8 cellular contexts compared by ENCODE assay signal in genomic region chr6:28124350-28124970, GRCh38. TPM values are rescaled to one million over a fixed set of nuclear protein-coding genes. Genes with fewer than 3 reads are reported as not detected.
DNase-seq lines count a peak whose midpoint lies in the region; ATAC-seq, FAIRE-seq and TF ChIP-seq lines count a peak whose summit lies in the region.

TSS of gene ZSCAN16 (plus strand) at chr6:28124609. CDS start at chr6:28125444, 835 bp downstream.

- peaks cover 0 to 6% of the 10 kb centered on the region in 2 experiments; a peak in 3 of 4 replicates for H3K36me3 ChIP-seq in GM12878 (ENCODE audit: control insufficient read depth in 2 of 2, insufficient read depth in 2 of 2, low read length in 1 of 2)
- H3K36me3 ChIP-seq in hepatocyte (replicated peaks; ENCODE audit: insufficient read depth, low read depth): no peaks in the 10 kb centered on the region
- peaks cover 8% of the 10 kb centered on the region for H3K36me3 ChIP-seq in rectal smooth muscle tissue (ENCODE audit: control insufficient read depth, insufficient read depth, low read length)

- intact Hi-C loops in GM12878 (cut with micrococcal nuclease; ENCODE audit: unreplicated experiment): loop anchor here (1.0 kb wide), 2 partner anchors 12 to 17 kb away; partner anchors contain the start of gene ZKSCAN8

- FAIRE-seq in GM12878 (lab: Jason Lieb, UNC): peak; percentile 81

- H3K4me1 ChIP-seq in GM12878 (ENCODE audit: control insufficient read depth, insufficient read depth, low read length) (peaks cover 8% of the 10 kb centered on the region), hepatocyte (ENCODE audit: insufficient read depth) (no peaks in the 10 kb centered on the region), rectal smooth muscle tissue (ENCODE audit: control insufficient read depth, insufficient read depth, low read length) (peaks cover 2% of the 10 kb centered on the region)

- in situ Hi-C loops in GM12878 (cut with MboI): no loop called here

- H3K9me2 ChIP-seq in hepatocyte (replicated peaks; ENCODE audit: insufficient read depth): no peaks in the 10 kb centered on the region

- no peaks in the 10 kb centered on the region for H3K27me3 ChIP-seq in GM12878 (replicated peaks in 1 of 2; ENCODE audit: control insufficient read depth in 2 of 2, insufficient read depth in 2 of 2, low read length in 1 of 2)
- no peaks in the 10 kb centered on the region for H3K27me3 ChIP-seq in hepatocyte
- H3K27me3 ChIP-seq in rectal smooth muscle tissue (ENCODE audit: control insufficient read depth, insufficient read depth, low read length): no peaks in the 10 kb centered on the region

- peak within 1 kb of the TSS; percentile 63 for H3K9ac ChIP-seq in GM12878 (ENCODE audit: control insufficient read depth, insufficient read depth, low read length)
- H3K9ac ChIP-seq in rectal smooth muscle tissue (ENCODE audit: low read length): peak within 1 kb of the TSS; percentile 50

- BruUV-seq in GM12878 (replicated peaks; lab: Mats Ljungman, UMichigan): TSS peak; percentile 78

- no peak for TF ChIP-seq RAD21 in GM12878 (IDR thresholded peaks at IDR 0.05; ENCODE audit: insufficient read depth, low read depth, low read length)

- H2AFZ ChIP-seq in GM12878 (ENCODE audit: control insufficient read depth, low read depth, low read length) (peak within 1 kb of the TSS; percentile 92), hepatocyte (peak within 1 kb of the TSS; percentile 70)

- H3K27ac ChIP-seq in GM12878 (ENCODE audit: control insufficient read depth, insufficient read depth) (peak within 1 kb of the TSS; percentile 59), hepatocyte (peak within 1 kb of the TSS; percentile 58), rectal smooth muscle tissue (ENCODE audit: low read depth, low read length) (peak within 1 kb of the TSS; percentile 70)

- POLR2A ChIA-PET in GM12878 (lab: Charles Lee): interaction anchor here (1.0 to 2.1 kb wide), 3 partner anchors 17 to 259 kb away, joined by 4 to 6 read pairs (median 5); partner anchors contain the start of gene ZKSCAN8

- RAD21 ChIA-PET in GM12878 (lab: Charles Lee; ENCODE audit: unreplicated experiment): interaction anchor here (1.1 to 2.9 kb wide), 4 partner anchors 17 to 232 kb away, joined by 3 to 13 read pairs (median 8); partner anchors contain the start of gene ZKSCAN8

- peak; percentile 51 for ATAC-seq in GM18499 (IDR thresholded peaks at IDR 0.05; ENCODE audit: insufficient read depth, unreplicated experiment)
- peak; percentile 95 for ATAC-seq in HG02870 (IDR thresholded peaks at IDR 0.05; ENCODE audit: unreplicated experiment)
- peak; percentile 100 for ATAC-seq in GM12878

- DNase-seq in NCI-H1694 treated with DMSO at 0.1 percent for 48 hours (lab: John Stamatoyannopoulos, UW) (peak; percentile 59), T-helper 22 cell (ENCODE audit: low read depth) (peak; percentile 53), GM12878 (ENCODE audit: low read depth, low spot score) (no peak), hepatocyte (ENCODE audit: low spot score) (peak; percentile 92), T1000 (lab: John Stamatoyannopoulos, UW) (no peak)

- H3K79me2 ChIP-seq in GM12878 (ENCODE audit: control insufficient read depth, insufficient read depth, low read length) (peaks cover 26% of the 10 kb centered on the region), hepatocyte (peaks cover 40% of the 10 kb centered on the region)

- H3K4me3 ChIP-seq in GM12878: peak within 1 kb of the TSS; percentile 76
- peak within 1 kb of the TSS; percentile 51 for H3K4me3 ChIP-seq in hepatocyte
- peak within 1 kb of the TSS; percentile 89 for H3K4me3 ChIP-seq in rectal smooth muscle tissue (ENCODE audit: low read length)

- no peaks in the 10 kb centered on the region for H4K20me1 ChIP-seq in GM12878 (ENCODE audit: control insufficient read depth, insufficient read depth)
- no peaks in the 10 kb centered on the region for H4K20me1 ChIP-seq in hepatocyte (ENCODE audit: insufficient read depth, poor library complexity, severe bottlenecking)

- peak; percentile 87 for TF ChIP-seq POLR2A in GM12878 (IDR thresholded peaks at IDR 0.05; ENCODE audit: low read depth, low read length)

- no peak for TF ChIP-seq EP300 in GM12878 (IDR thresholded peaks at IDR 0.05; ENCODE audit: borderline replicate concordance in 1 of 2, control insufficient read depth in 1 of 2, low read depth in 2 of 2, low read length in 2 of 2)

- H3K4me2 ChIP-seq in GM12878 (ENCODE audit: control insufficient read depth, insufficient read depth): peak within 1 kb of the TSS; percentile 53
- peak within 1 kb of the TSS; percentile 79 for H3K4me2 ChIP-seq in hepatocyte

- under 1% methylated on average over 28 of the region's 28 CpGs for WGBS in GM12878 (ENCODE audit: insufficient coverage, insufficient replicate concordance, low lambda C conversion rate, missing lambda C conversion rate)
- 2% methylated on average over 28 of the region's 28 CpGs for WGBS in hepatocyte (ENCODE audit: low lambda C conversion rate, missing lambda C conversion rate)

- CTCF ChIA-PET in GM12878 (lab: Yijun Ruan, JAX): interaction anchor here (1.0 to 3.0 kb wide), 6 partner anchors 9 to 231 kb away, joined by 3 to 18 read pairs (median 6); partner anchors contain the start of gene ZKSCAN8

- H3K9me3 ChIP-seq in GM12878 (replicated peaks; ENCODE audit: control insufficient read depth, insufficient read depth, low read length) (no peaks in the 10 kb centered on the region), hepatocyte (ENCODE audit: low read depth) (no peaks in the 10 kb centered on the region)

- SMC1A ChIA-PET in GM12878 (lab: Charles Lee; ENCODE audit: uncharacterized antibody, unreplicated experiment): interaction anchor here (1.0 to 2.3 kb wide), 4 partner anchors 17 to 305 kb away, joined by 3 to 9 read pairs (median 4); partner anchors contain the start of gene ZKSCAN8

- TF ChIP-seq CTCF in GM12878 (IDR thresholded peaks at IDR 0.05 in 2 of 3, conservative IDR thresholded peaks at IDR 0.05 in 1 of 3; ENCODE audit: control insufficient read depth in 2 of 3, extremely low read depth in 1 of 3, insufficient read depth in 1 of 3, low read depth in 3 of 3, low read length in 3 of 3): no peak
- TF ChIP-seq CTCF in hepatocyte (IDR thresholded peaks at IDR 0.05; ENCODE audit: poor library complexity): no peak

TF ChIP-seq in GM12878, 131 proteins besides CTCF, POLR2A, EP300 and RAD21 (continues in another document):
- no peak for TF ChIP-seq LARP7 (IDR thresholded peaks at IDR 0.05)
- 0 out of 2 replicates have a peak, but pooled peaks have one; percentile 59 for TF ChIP-seq YY1 (IDR thresholded peaks at IDR 0.05; ENCODE audit: low read depth, low read length)
- 0 out of 2 replicates have a peak, but pooled peaks have one; percentile 39 for TF ChIP-seq GATAD2B (conservative IDR thresholded peaks at IDR 0.05; ENCODE audit: low read depth)
- TF ChIP-seq NKRF (conservative IDR thresholded peaks at IDR 0.05): 0 out of 2 replicates have a peak, but pooled peaks have one; percentile 80

RNA-seq across cellular contexts. Expression of gene ZSCAN16, which starts in this region (rescaled TPM):
- total RNA-seq in GM12878 (2013; cell fraction: nucleolus; rRNA removed): 3.0 and 5.8 TPM in 2 replicates
- total RNA-seq in GM12878 (2014; rRNA removed): 6.1 and 9.5 TPM in 2 replicates
- 10.7 and 11.2 TPM in 2 replicates for total RNA-seq in GM12878 (2014; rRNA removed; fragmentation: Illumina TruSeq; extraction: Trizol)
- 6.6 and 7.1 TPM in 2 replicates for total RNA-seq in GM12878 (2021)
- polyA plus RNA-seq in GM12878 (2011; ENCODE audit: low read depth): 3.4 TPM
- 4.6 and 5.2 TPM in 2 replicates for polyA plus RNA-seq in GM12878 (2011; rRNA removed)
- polyA plus RNA-seq in GM12878 (2011; cell fraction: cytosol; rRNA removed): 2.3 and 3.5 TPM in 2 replicates
- 3.6 and 5.0 TPM in 2 replicates for polyA plus RNA-seq in GM12878 (2011; cell fraction: nucleus; rRNA removed)
- polyA plus RNA-seq in GM12878 (2012): 5.1 and 5.3 TPM in 2 replicates
- 10.1 and 12.7 TPM in 2 replicates for polyA plus RNA-seq in GM12878 (2014; fragmentation: Illumina TruSeq; extraction: Trizol)
- polyA plus RNA-seq in GM12878 (2014; fragmentation: Nextera tagmentation; extraction: Ambion mirVana): 10 to 100 TPM; 10.5 to 13.8 TPM
- 8.3 and 10.1 TPM in 2 replicates for polyA plus RNA-seq in GM12878 (2014; rRNA removed)
- 10 to 100 TPM; 10.7 to 11.2 TPM for polyA plus RNA-seq in GM12878 (2016; fragmentation: Nextera tagmentation; extraction: Ambion mirVana)
- 4.3 and 5.2 TPM in 2 replicates for polyA minus RNA-seq in GM12878 (2011; rRNA and poly(A)+ RNA removed)
- 0.73 and 1.2 TPM in 2 replicates for polyA minus RNA-seq in GM12878 (2011; cell fraction: cytosol; rRNA and poly(A)+ RNA removed)
- 5.3 and 5.6 TPM in 2 replicates for polyA minus RNA-seq in GM12878 (2011; cell fraction: nucleus; rRNA and poly(A)+ RNA removed)
- total RNA-seq in hepatocyte: 4.1 and 4.3 TPM in 2 replicates
- polyA plus RNA-seq in hepatocyte: 5.4 and 6.7 TPM in 2 replicates

Comparison
In these comparisons a context has a peak if more than half of its experiments do, and no peak if none do; other contexts are left out.
1. DNase-seq: peak in NCI-H1694 treated with DMSO at 0.1 percent for 48 hours (single experiment), T-helper 22 cell (single experiment) and hepatocyte (single experiment); none in GM12878 (single experiment) and T1000 (single experiment).
2. Peak in every context shown above with its lines, with median percentiles within 50 percentile points of each other: ATAC-seq, H3K27ac ChIP-seq and H3K4me3 ChIP-seq.